ENCODE assay signal across 20 cellular contexts in the genomic region with DNA sequence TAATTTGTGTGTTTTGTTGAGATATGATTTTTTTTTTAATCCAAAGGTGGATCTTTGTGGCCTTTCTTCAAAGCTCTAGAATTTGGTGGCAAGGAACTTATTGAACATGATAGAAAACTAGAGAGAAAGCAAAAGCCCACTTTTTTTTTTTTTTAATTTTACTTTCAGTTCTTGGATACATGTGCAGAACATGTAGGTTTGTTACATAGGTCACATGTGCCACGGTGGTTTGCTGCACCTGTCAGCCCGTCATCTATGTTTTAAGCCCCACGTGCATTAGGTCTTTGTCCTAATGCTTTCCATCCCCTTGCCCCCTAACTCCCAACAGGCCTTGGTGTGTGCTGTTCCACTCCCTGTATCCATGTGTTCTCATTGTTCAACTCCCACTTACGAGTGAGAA.
DNase-seq lines count a peak whose midpoint lies in the region; ATAC-seq and TF ChIP-seq lines count a peak whose summit lies in the region.
"Had no signal": no experiment of that assay in that cellular context is flagged by ENCODE, and none has a peak within 500 bp of the region (broad histone marks: within the 10 kb centered on the region; RNA-seq: fewer than 3 reads in every experiment).

No MANE protein-coding gene starts in this region.

- peak; percentile 56 for ATAC-seq in GM21717 (IDR thresholded peaks at IDR 0.05; ENCODE audit: unreplicated experiment)
- no peak for ATAC-seq in stimulated activated memory B cell treated with anti-CD40 and anti-IgM and Interleukin-4, amounts not matched to agents 10 μg/mL and 1 μg/mL and 100 μg/mL, for 72 hours
- ATAC-seq in psoas muscle: no peak
- ATAC-seq in gastrocnemius medialis: no peak
- ATAC-seq: A549; activated naive CD4-positive, alpha-beta T cell treated with anti-CD3 and anti-CD28 coated beads, Interleukin-2, amount 50 U/mL, for 72 hours; gastroesophageal sphincter; sciatic nerve had no signal

- H3K27ac ChIP-seq in KOPT-K1 (ENCODE audit: low read depth, low read length, poor library complexity, severe bottlenecking): peak overlapping the region; percentile 95
- H3K27ac ChIP-seq in psoas muscle: no peak overlapping the region
- H3K27ac ChIP-seq in gastrocnemius medialis: no peak overlapping the region
- no peak overlapping the region for H3K27ac ChIP-seq in caudate nucleus (ENCODE audit: low read depth, low read length)
- H3K27ac ChIP-seq: A549, cardiac muscle cell, gastroesophageal sphincter, neutrophil, SJSA1 had no signal

- in situ Hi-C loops in gastrocnemius medialis (cut with MboI; ENCODE audit: low sequenced_read_pairs in 4 of 4): no loop called here

- intact Hi-C loops in psoas muscle (cut with DNase I): no loop called here
- intact Hi-C loops in gastrocnemius medialis (cut with DNase I; ENCODE audit: low total_unique reads): no loop called here

- H3K27me3 ChIP-seq in psoas muscle (ENCODE audit: insufficient read depth in 3 of 3, low read length in 2 of 3) (no peaks in the 10 kb centered on the region), gastrocnemius medialis (no peaks in the 10 kb centered on the region)
- H3K27me3 ChIP-seq: cardiac muscle cell, gastroesophageal sphincter, neutrophil, SJSA1 had no signal

- H3K4me1 ChIP-seq in psoas muscle (no peaks in the 10 kb centered on the region), gastrocnemius medialis (peaks cover 0 to 5% of the 10 kb centered on the region in 2 donors)
- H3K4me1 ChIP-seq: A549, SJSA1 had no signal

- H3K9me3 Mint-ChIP-seq in activated CD4-positive, alpha-beta T cell treated with anti-CD3 and anti-CD28 coated beads, Interleukin-2, amount 10 ng/mL, durations not matched to agents 7 days and 5 days: peaks cover 5% of the 10 kb centered on the region
- H3K9me3 Mint-ChIP-seq in stimulated activated memory B cell treated with anti-CD40 and anti-IgM and Interleukin-4, amounts not matched to agents 10 μg/mL and 1 μg/mL and 100 μg/mL, for 72 hours: no peaks in the 10 kb centered on the region
- H3K9me3 Mint-ChIP-seq: activated naive CD4-positive, alpha-beta T cell treated with anti-CD3 and anti-CD28 coated beads, Interleukin-2, amount 50 U/mL, for 72 hours had no signal

- peaks cover 2% of the 10 kb centered on the region for H3K36me3 Mint-ChIP-seq in activated CD4-positive, alpha-beta T cell treated with anti-CD3 and anti-CD28 coated beads, Interleukin-2, amount 10 ng/mL, durations not matched to agents 7 days and 5 days (ENCODE audit: low read depth)
- peaks cover 24% of the 10 kb centered on the region for H3K36me3 Mint-ChIP-seq in stimulated activated memory B cell treated with anti-CD40 and anti-IgM and Interleukin-4, amounts not matched to agents 10 μg/mL and 1 μg/mL and 100 μg/mL, for 72 hours

- TF ChIP-seq CTCF in psoas muscle (IDR thresholded peaks at IDR 0.05) (no peak), gastrocnemius medialis (IDR thresholded peaks at IDR 0.05 in 4 of 5, conservative IDR thresholded peaks at IDR 0.05 in 1 of 5) (no peak)

- TF ChIP-seq POLR2A in gastrocnemius medialis (IDR thresholded peaks at IDR 0.05): no peak

- peaks cover 42% of the 10 kb centered on the region for H3K4me1 Mint-ChIP-seq in activated CD4-positive, alpha-beta T cell treated with anti-CD3 and anti-CD28 coated beads, Interleukin-2, amount 10 ng/mL, durations not matched to agents 7 days and 5 days
- peaks cover 29% of the 10 kb centered on the region for H3K4me1 Mint-ChIP-seq in stimulated activated memory B cell treated with anti-CD40 and anti-IgM and Interleukin-4, amounts not matched to agents 10 μg/mL and 1 μg/mL and 100 μg/mL, for 72 hours

- H3K27ac Mint-ChIP-seq in activated CD4-positive, alpha-beta T cell treated with anti-CD3 and anti-CD28 coated beads, Interleukin-2, amount 10 ng/mL, durations not matched to agents 7 days and 5 days: peak overlapping the region; percentile 92
- peak overlapping the region; percentile 85 for H3K27ac Mint-ChIP-seq in stimulated activated memory B cell treated with anti-CD40 and anti-IgM and Interleukin-4, amounts not matched to agents 10 μg/mL and 1 μg/mL and 100 μg/mL, for 72 hours
- H3K27ac Mint-ChIP-seq: activated naive CD4-positive, alpha-beta T cell treated with anti-CD3 and anti-CD28 coated beads, Interleukin-2, amount 50 U/mL, for 72 hours had no signal

- CTCF ChIA-PET in activated CD4-positive, alpha-beta T cell treated with anti-CD3 and anti-CD28 coated beads, Interleukin-2, amount 10 ng/mL, durations not matched to agents 7 days and 5 days (lab: Charles Lee): interaction anchor here (0.6 kb wide), 2 partner anchors 19 to 59 kb away, joined by 5 read pairs; no protein-coding TSS in a partner anchor

- DNase-seq in activated CD4-positive, alpha-beta T cell treated with anti-CD3 and anti-CD28 coated beads, Interleukin-2, amount 10 ng/mL, durations not matched to agents 7 days and 5 days: no peak
- DNase-seq in activated CD4-positive, alpha-beta T cell treated with anti-CD3 and anti-CD28 coated beads, Interleukin-2, amount 50 U/mL, for 4 hours: no peak
- DNase-seq in psoas muscle (no peak), gastrocnemius medialis (no peak), caudate nucleus (lab: John Stamatoyannopoulos, UW) (no peak)
- DNase-seq: CD4-positive, alpha-beta memory T cell; mammary epithelial cell; NCI-H1417 treated with DMSO at 0.1 percent for 48 hours; NCI-H446 treated with DMSO at 0.1 percent for 48 hours; stimulated activated CD4-positive, alpha-beta T cell treated with anti-CD3 and anti-CD28 coated beads, Interleukin-4, amount 100 ng/mL, for 4 hours had no signal

- no peaks in the 10 kb centered on the region for H3K36me3 ChIP-seq in KOPT-K1 (ENCODE audit: insufficient read depth, low read length)
- peaks cover 0 to 3% of the 10 kb centered on the region in 2 donors for H3K36me3 ChIP-seq in psoas muscle (ENCODE audit: insufficient read depth in 1 of 2, low read depth in 1 of 2)
- H3K36me3 ChIP-seq in gastrocnemius medialis: no peaks in the 10 kb centered on the region
- H3K36me3 ChIP-seq: cardiac muscle cell, gastroesophageal sphincter, neutrophil, SJSA1 had no signal

- peak overlapping the region; percentile 62 for H3K4me3 Mint-ChIP-seq in activated CD4-positive, alpha-beta T cell treated with anti-CD3 and anti-CD28 coated beads, Interleukin-2, amount 10 ng/mL, durations not matched to agents 7 days and 5 days
- peak overlapping the region; percentile 45 for H3K4me3 Mint-ChIP-seq in stimulated activated memory B cell treated with anti-CD40 and anti-IgM and Interleukin-4, amounts not matched to agents 10 μg/mL and 1 μg/mL and 100 μg/mL, for 72 hours
- H3K4me3 Mint-ChIP-seq: CD4-positive, alpha-beta memory T cell had no signal

- no peaks in the 10 kb centered on the region for H3K27me3 Mint-ChIP-seq in activated CD4-positive, alpha-beta T cell treated with anti-CD3 and anti-CD28 coated beads, Interleukin-2, amount 10 ng/mL, durations not matched to agents 7 days and 5 days
- H3K27me3 Mint-ChIP-seq in stimulated activated memory B cell treated with anti-CD40 and anti-IgM and Interleukin-4, amounts not matched to agents 10 μg/mL and 1 μg/mL and 100 μg/mL, for 72 hours: no peaks in the 10 kb centered on the region
- H3K27me3 Mint-ChIP-seq: CD4-positive, alpha-beta memory T cell had no signal

- H3K9me3 ChIP-seq in KOPT-K1 (ENCODE audit: insufficient read depth, low read length, poor library complexity, severe bottlenecking): no peaks in the 10 kb centered on the region
- H3K9me3 ChIP-seq in psoas muscle: peaks cover 7% of the 10 kb centered on the region
- no peaks in the 10 kb centered on the region for H3K9me3 ChIP-seq in gastrocnemius medialis
- H3K9me3 ChIP-seq: A549, gastroesophageal sphincter, neutrophil, SJSA1 had no signal

- H3K4me3 ChIP-seq in psoas muscle (no peak overlapping the region), gastrocnemius medialis (no peak overlapping the region)
- H3K4me3 ChIP-seq: A549, cardiac muscle cell, gastroesophageal sphincter, SJSA1 had no signal

- 89 to 97% (median 93%) methylated on average over 4 of the region's 4 CpGs for WGBS in psoas muscle, 3 donors

- POLR2A ChIA-PET in activated CD4-positive, alpha-beta T cell treated with anti-CD3 and anti-CD28 coated beads, Interleukin-2, amount 10 ng/mL, durations not matched to agents 7 days and 5 days (lab: Charles Lee): no interaction called here
